Comparison of ENCODE assay signal across 8 cellular contexts in the genomic region with DNA sequence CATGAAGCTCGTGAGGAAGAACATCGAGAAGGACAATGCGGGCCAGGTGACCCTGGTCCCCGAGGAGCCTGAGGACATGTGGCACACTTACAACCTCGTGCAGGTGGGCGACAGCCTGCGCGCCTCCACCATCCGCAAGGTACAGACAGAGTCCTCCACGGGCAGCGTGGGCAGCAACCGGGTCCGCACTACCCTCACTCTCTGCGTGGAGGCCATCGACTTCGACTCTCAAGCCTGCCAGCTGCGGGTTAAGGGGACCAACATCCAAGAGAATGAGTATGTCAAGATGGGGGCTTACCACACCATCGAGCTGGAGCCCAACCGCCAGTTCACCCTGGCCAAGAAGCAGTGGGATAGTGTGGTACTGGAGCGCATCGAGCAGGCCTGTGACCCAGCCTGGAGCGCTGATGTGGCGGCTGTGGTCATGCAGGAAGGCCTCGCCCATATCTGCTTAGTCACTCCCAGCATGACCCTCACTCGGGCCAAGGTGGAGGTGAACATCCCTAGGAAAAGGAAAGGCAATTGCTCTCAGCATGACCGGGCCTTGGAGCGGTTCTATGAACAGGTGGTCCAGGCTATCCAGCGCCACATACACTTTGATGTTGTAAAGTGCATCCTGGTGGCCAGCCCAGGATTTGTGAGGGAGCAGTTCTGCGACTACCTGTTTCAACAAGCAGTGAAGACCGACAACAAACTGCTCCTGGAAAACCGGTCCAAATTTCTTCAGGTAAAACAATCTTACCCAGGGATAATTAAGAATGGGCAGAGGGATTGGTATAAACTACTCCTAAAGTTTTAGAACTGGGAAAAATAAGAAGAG. TPM values are rescaled to one million over a fixed set of nuclear protein-coding genes. Genes with fewer than 3 reads are reported as not detected.
DNase-seq lines count a peak whose midpoint lies in the region; ATAC-seq and TF ChIP-seq lines count a peak whose summit lies in the region.

No MANE protein-coding gene starts in this region.

- no peaks in the 10 kb centered on the region for H3K9me2 ChIP-seq in PC-9 (ENCODE audit: insufficient read depth)

- peak overlapping the region; percentile 99 for H3K4me3 Mint-ChIP-seq in natural killer cell

- H3K36me3 Mint-ChIP-seq in natural killer cell, result no peaks in the 10 kb centered on the region

- no peaks in the 10 kb centered on the region for H3K27me3 Mint-ChIP-seq in natural killer cell (ENCODE audit: low read depth in 2 of 2)

- no peaks in the 10 kb centered on the region for H3K9me3 Mint-ChIP-seq in natural killer cell

- POLR2A ChIA-PET in BJ (lab: Charles Lee), result no interaction called here
- POLR2A ChIA-PET in PC-9 (lab: Charles Lee; ENCODE audit: unreplicated experiment), result interaction anchor here (1.0 kb wide), 1 partner anchor 8 kb away, joined by 4 read pairs; no protein-coding TSS in a partner anchor

- H3K79me2 ChIP-seq in PC-9 (ENCODE audit: low read depth), result peaks cover 79% of the 10 kb centered on the region

- WGBS in suprapubic skin, result 9% methylated on average over 15 of the region's 31 CpGs

- intact Hi-C loops in PC-9 (cut with micrococcal nuclease; ENCODE audit: unreplicated experiment) (loop anchor here (5.0 kb wide), 1 partner anchor 117 kb away; no protein-coding TSS in a partner anchor), natural killer cell (cut with micrococcal nuclease) (no loop called here)

- peak overlapping the region; percentile 92 to 94 for H3K27ac Mint-ChIP-seq in natural killer cell

- peaks cover 2% of the 10 kb centered on the region for H3K36me3 ChIP-seq in BJ (ENCODE audit: control insufficient read depth, insufficient read depth, low read length)
- H3K36me3 ChIP-seq in PC-9 (ENCODE audit: low read depth), result peaks cover 44% of the 10 kb centered on the region
- peaks cover 3% of the 10 kb centered on the region for H3K36me3 ChIP-seq in suprapubic skin

- no peak for TF ChIP-seq POLR2A in suprapubic skin (IDR thresholded peaks at IDR 0.05)

- H3K4me1 Mint-ChIP-seq in natural killer cell, result peaks cover 41 to 47% of the 10 kb centered on the region in 2 donors

- H3K4me1 ChIP-seq in PC-9 (replicated peaks; ENCODE audit: insufficient read depth) (peaks cover 41% of the 10 kb centered on the region), suprapubic skin (peaks cover 61% of the 10 kb centered on the region)

- DNase-seq in BJ (ENCODE audit: low read depth) (no peak), PC-9 (peak; percentile 66 to 76), fibroblast of pulmonary artery (ENCODE audit: low read depth) (peak; percentile 64), natural killer cell (peak; percentile 39), suprapubic skin (ENCODE audit: low spot score in 2 of 2) (peak; percentile 83)
- DNase-seq in activated effector memory CD4-positive, alpha-beta T cell treated with anti-CD3 and anti-CD28 coated beads, Interleukin-2, amount 50 U/mL, for 16 hours, result peak; percentile 84

- TF ChIP-seq EP300 in suprapubic skin (IDR thresholded peaks at IDR 0.05), result no peak

- peak overlapping the region; percentile 87 for H3K4me2 ChIP-seq in PC-9

- H3K4me3 ChIP-seq in BJ (ENCODE audit: low read depth, low read length) (peak overlapping the region; percentile 62), PC-9 (peak overlapping the region; percentile 68), fibroblast of pulmonary artery (replicated peaks; ENCODE audit: low read depth, low read length) (peak overlapping the region; percentile 76), suprapubic skin (peak overlapping the region; percentile 77)

- TSS peak; percentile 78 for BruUV-seq in PC-9 (replicated peaks; lab: Mats Ljungman, UMichigan)

- peaks cover 34% of the 10 kb centered on the region for H4K20me1 ChIP-seq in PC-9 (ENCODE audit: insufficient read depth)

- H3K27ac ChIP-seq in PC-9 (peak overlapping the region; percentile 99), suprapubic skin (peak overlapping the region; percentile 94)

- H3F3A ChIP-seq in PC-9 (ENCODE audit: insufficient read depth, low read depth), result peaks cover 13% of the 10 kb centered on the region; the same call in 1 of the 2 replicates

- peak overlapping the region; percentile 96 for H2AFZ ChIP-seq in PC-9

- TF ChIP-seq CTCF in BJ (IDR thresholded peaks at IDR 0.05; ENCODE audit: insufficient read depth, low read depth, low read length) (peak; percentile 3; the same call in 1 of the 2 replicates), PC-9 (conservative IDR thresholded peaks at IDR 0.05) (no peak), fibroblast of pulmonary artery (IDR thresholded peaks at IDR 0.05; ENCODE audit: low read length, missing control alignments) (peak; percentile 6), natural killer cell (IDR thresholded peaks at IDR 0.05) (no peak), suprapubic skin (IDR thresholded peaks at IDR 0.05) (no peak)

- ATAC-seq in GM19023 (IDR thresholded peaks at IDR 0.05; ENCODE audit: unreplicated experiment) (peak; percentile 37), HG03139 (IDR thresholded peaks at IDR 0.05; ENCODE audit: unreplicated experiment) (peak; percentile 39), natural killer cell (peak; percentile 32 to 62 (median 51))

- H3K9me3 ChIP-seq in PC-9 (ENCODE audit: insufficient read depth, low read depth) (no peaks in the 10 kb centered on the region), suprapubic skin (no peaks in the 10 kb centered on the region)

- H3K27me3 ChIP-seq in BJ (ENCODE audit: control insufficient read depth, insufficient read depth, low read length), result no peaks in the 10 kb centered on the region
- no peaks in the 10 kb centered on the region for H3K27me3 ChIP-seq in PC-9 (ENCODE audit: insufficient read depth, low read depth)
- H3K27me3 ChIP-seq in suprapubic skin, result no peaks in the 10 kb centered on the region

- CTCF ChIA-PET in BJ (lab: Yijun Ruan, JAX), result interaction anchor here (1.2 to 2.6 kb wide), 4 partner anchors 13 to 115 kb away, joined by 3 to 7 read pairs (median 4); no protein-coding TSS in a partner anchor
- CTCF ChIA-PET in PC-9 (lab: Charles Lee), result no interaction called here

RNA-seq across cellular contexts. Expression of gene ITGA1, which starts 12.9 kb away (rescaled TPM):
- 35.2 and 53.0 TPM in 2 replicates for polyA plus RNA-seq in BJ (2011; rRNA removed)
- 46.4 and 47.1 TPM in 2 replicates for polyA minus RNA-seq in BJ (2011; rRNA and poly(A)+ RNA removed)
- total RNA-seq in PC-9 (2021), result 3.0 and 4.0 TPM in 2 replicates
- total RNA-seq in natural killer cell, result under 1 TPM; 0.45 to 0.82 (median 0.47) TPM
- 1 to 10 TPM; 2.4 to 9.8 (median 5.9) TPM for total RNA-seq in suprapubic skin

RNA-seq across cellular contexts. Expression of gene PELO, which starts 12.9 kb away (rescaled TPM):
- polyA plus RNA-seq in BJ (2011; rRNA removed), result 26.7 and 29.6 TPM in 2 replicates
- polyA minus RNA-seq in BJ (2011; rRNA and poly(A)+ RNA removed), result 25.5 and 36.0 TPM in 2 replicates
- total RNA-seq in PC-9 (2021) (19.8 and 21.5 TPM in 2 replicates), natural killer cell (1 to 10 TPM; 2.6 to 3.9 (median 3.7) TPM), suprapubic skin (10 to 100 TPM in 3 of 4 donors, 1 to 10 TPM in 1; 9.8 to 17.5 (median 11.2) TPM)

Comparison
In these comparisons a context has a peak if more than half of its experiments do, and no peak if none do; other contexts are left out.
1. CTCF ChIP-seq: peak in BJ (single experiment) and fibroblast of pulmonary artery (single experiment); none in PC-9 (single experiment), natural killer cell (single experiment) and suprapubic skin (0 of 2).
2. Peak in every context shown above with its lines, with median percentiles within 50 percentile points of each other: H3K4me3 ChIP-seq and ATAC-seq.